1 cellular context compared by ENCODE assay signal in genomic region chr18:63422087-63422861, GRCh38.
A peak's percentile ranks its signal among the peaks of the same experiment; 100 is the strongest.
TF ChIP-seq lines count a peak whose summit lies in the region.

TSS of gene VPS4B (minus strand) at chr18:63422476. CDS start at chr18:63422259, 217 bp downstream.

TF ChIP-seq in HepG2, 621 proteins besides CTCF, POLR2A, EP300 and RAD21 (continued from another document and continues in another):
- peak; percentile 89 for TF ChIP-seq ZNF770 (CRISPR knock-in tag; IDR thresholded peaks at IDR 0.05)
- TF ChIP-seq USF2 (IDR thresholded peaks at IDR 0.05; ENCODE audit: low read depth, low read length): peak; percentile 17; the same call in 1 of the 2 replicates
- TF ChIP-seq USF2 (CRISPR knock-in tag; IDR thresholded peaks at IDR 0.05; ENCODE audit: borderline replicate concordance): no peak
- TF ChIP-seq TCF7 (IDR thresholded peaks at IDR 0.05; ENCODE audit: low read depth): no peak
- peak; percentile 82; the same call in 1 of the 2 replicates for TF ChIP-seq ZNF558 (CRISPR knock-in tag; IDR thresholded peaks at IDR 0.05; ENCODE audit: borderline replicate concordance)
- no peak for TF ChIP-seq IKZF1 (IDR thresholded peaks at IDR 0.05)
- peak; percentile 30; the same call in 1 of the 2 replicates for TF ChIP-seq ZFP90 (CRISPR knock-in tag; IDR thresholded peaks at IDR 0.05; ENCODE audit: borderline replicate concordance)
- TF ChIP-seq SPEN (CRISPR knock-in tag; IDR thresholded peaks at IDR 0.05; ENCODE audit: low read depth): peak; percentile 95
- TF ChIP-seq REL (CRISPR knock-in tag; conservative IDR thresholded peaks at IDR 0.05): 0 out of 2 replicates have a peak, but pooled peaks have one; percentile 70
- no peak; the same call in 1 of the 2 replicates for TF ChIP-seq ZNF816 (CRISPR knock-in tag; IDR thresholded peaks at IDR 0.05; ENCODE audit: borderline replicate concordance)
- peak; percentile 80; the same call in 1 of the 2 replicates for TF ChIP-seq ZNF543 (CRISPR knock-in tag; IDR thresholded peaks at IDR 0.05)
- TF ChIP-seq MIER3 (CRISPR knock-in tag; IDR thresholded peaks at IDR 0.05; ENCODE audit: borderline replicate concordance): 0 out of 2 replicates have a peak, but pooled peaks have one; percentile 17
- peak; percentile 62; the same call in 1 of the 2 replicates for TF ChIP-seq ZNF556 (CRISPR knock-in tag; IDR thresholded peaks at IDR 0.05; ENCODE audit: borderline replicate concordance)
- TF ChIP-seq ZNF687 (CRISPR knock-in tag; IDR thresholded peaks at IDR 0.05): peak; percentile 85
- 0 out of 2 replicates have a peak, but pooled peaks have one; percentile 19 for TF ChIP-seq NFKB2 (CRISPR knock-in tag; IDR thresholded peaks at IDR 0.05; ENCODE audit: borderline replicate concordance)
- TF ChIP-seq ZNF644 (CRISPR knock-in tag; IDR thresholded peaks at IDR 0.05; ENCODE audit: low read depth): no peak
- 0 out of 2 replicates have a peak, but pooled peaks have one; percentile 41 for TF ChIP-seq DNMT3B (CRISPR knock-in tag; conservative IDR thresholded peaks at IDR 0.05)
- peak; percentile 56 for TF ChIP-seq ARID5B (CRISPR knock-in tag; IDR thresholded peaks at IDR 0.05)
- 0 out of 2 replicates have a peak, but pooled peaks have one; percentile 76 for TF ChIP-seq ZSCAN29 (CRISPR knock-in tag; conservative IDR thresholded peaks at IDR 0.05)
- TF ChIP-seq CHD2 (IDR thresholded peaks at IDR 0.05; ENCODE audit: low read depth, low read length): peak; percentile 45
- peak; percentile 60; the same call in 1 of the 2 replicates for TF ChIP-seq ZNF589 (CRISPR knock-in tag; conservative IDR thresholded peaks at IDR 0.05)
- 0 out of 2 replicates have a peak, but pooled peaks have one; percentile 36 for TF ChIP-seq PRDM10 (CRISPR knock-in tag; IDR thresholded peaks at IDR 0.05; ENCODE audit: low read depth)
- no peak for TF ChIP-seq ZNF674 (CRISPR knock-in tag; IDR thresholded peaks at IDR 0.05; ENCODE audit: low read depth)
- no peak for TF ChIP-seq SCMH1 (CRISPR knock-in tag; IDR thresholded peaks at IDR 0.05; ENCODE audit: borderline replicate concordance)
- 0 out of 2 replicates have a peak, but pooled peaks have one; percentile 39 for TF ChIP-seq ZNF775 (CRISPR knock-in tag; IDR thresholded peaks at IDR 0.05; ENCODE audit: borderline replicate concordance)
- TF ChIP-seq KDM3A (CRISPR knock-in tag; IDR thresholded peaks at IDR 0.05; ENCODE audit: low read depth): 0 out of 2 replicates have a peak, but pooled peaks have one; percentile 12
- peak; percentile 52 to 59; a peak in 2 of 4 replicates for TF ChIP-seq HMGXB4 (CRISPR knock-in tag; IDR thresholded peaks at IDR 0.05; ENCODE audit: borderline replicate concordance in 1 of 2, low read depth in 1 of 2)
- TF ChIP-seq ARID4A (CRISPR knock-in tag; IDR thresholded peaks at IDR 0.05; ENCODE audit: borderline replicate concordance): peak; percentile 96
- peak; percentile 42; the same call in 1 of the 2 replicates for TF ChIP-seq TOPORS (CRISPR knock-in tag; IDR thresholded peaks at IDR 0.05)
- TF ChIP-seq SIN3B (IDR thresholded peaks at IDR 0.05; ENCODE audit: low read length): peak; percentile 56; the same call in 1 of the 2 replicates
- TF ChIP-seq ZEB1 (IDR thresholded peaks at IDR 0.05; ENCODE audit: insufficient replicate concordance, low read depth): peak; percentile 65
- TF ChIP-seq DR1 (CRISPR knock-in tag; IDR thresholded peaks at IDR 0.05): 0 out of 2 replicates have a peak, but pooled peaks have one; percentile 63
- no peak for TF ChIP-seq ZNF138 (CRISPR knock-in tag; IDR thresholded peaks at IDR 0.05; ENCODE audit: low read depth)
